22 cellular contexts compared by ENCODE assay signal in the genomic region with DNA sequence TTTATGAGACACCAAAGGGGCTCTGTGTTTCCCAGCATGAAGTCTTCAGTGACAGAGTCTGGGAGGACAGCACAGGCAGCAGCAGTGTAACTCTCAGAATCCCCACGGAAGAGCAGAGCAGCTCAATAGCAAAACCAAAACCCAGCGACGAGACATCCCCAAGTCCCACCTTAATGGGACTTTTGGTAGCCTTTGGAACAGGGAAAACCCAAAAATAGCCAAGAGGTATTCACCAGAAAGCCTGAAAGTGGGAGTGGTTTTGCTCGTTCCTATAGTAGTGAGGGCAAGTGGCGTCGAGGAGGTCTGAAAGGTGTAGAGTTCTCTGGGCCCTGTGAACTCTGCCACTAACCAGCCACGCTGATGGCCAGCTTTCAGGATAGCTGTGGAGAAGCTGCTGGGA.
DNase-seq lines count a peak whose midpoint lies in the region; ATAC-seq and TF ChIP-seq lines count a peak whose summit lies in the region.
"Had no signal": no experiment of that assay in that cellular context is flagged by ENCODE, and none has a peak within 500 bp of the region (broad histone marks: within the 10 kb centered on the region; RNA-seq: fewer than 3 reads in every experiment).

No MANE protein-coding gene starts in this region.

- no peak for TF ChIP-seq EP300 in tibial nerve (IDR thresholded peaks at IDR 0.05)

- CTCF ChIA-PET in WTC11 (lab: Charles Lee) = interaction anchor here (0.5 kb wide), 1 partner anchor 155 kb away, joined by 3 read pairs; no protein-coding TSS in a partner anchor

- WGBS in tibial nerve, 2 donors = 91 to 93% methylated on average over 7 of the region's 7 CpGs

- H3K4me3 ChIP-seq in cardiac muscle cell (no peak overlapping the region), iPS-20b (ENCODE audit: low read length) (no peak overlapping the region), tibial nerve (no peak overlapping the region)
- H3K4me3 ChIP-seq: breast epithelium, K562, ovary had no signal

- no peaks in the 10 kb centered on the region for H3K9me3 ChIP-seq in cardiac muscle cell (ENCODE audit: low read depth)
- no peaks in the 10 kb centered on the region for H3K9me3 ChIP-seq in iPS-20b (ENCODE audit: insufficient read depth, low read depth, low read length)
- H3K9me3 ChIP-seq in tibial nerve = no peaks in the 10 kb centered on the region
- H3K9me3 ChIP-seq: breast epithelium, ovary had no signal

- no peak overlapping the region for H3K9ac ChIP-seq in iPS-20b (ENCODE audit: low read depth, low read length)

- no peak for DNase-seq in cardiac muscle cell (ENCODE audit: low read depth in 1 of 2, low spot score in 1 of 2)
- no peak for DNase-seq in left ventricle myocardium superior
- no peak for DNase-seq in WTC11 (ENCODE audit: low spot score)
- no peak for DNase-seq in stimulated activated naive B cell treated with anti-CD40 and anti-IgM and Interleukin-4, amounts not matched to agents 10 μg/mL and 1 μg/mL and 100 μg/mL, for 72 hours
- DNase-seq in SIG-M5 treated with dmso at 0.1 percent for 504 hours (lab: John Stamatoyannopoulos, UW; ENCODE audit: unreplicated experiment) = no peak
- DNase-seq in tibial nerve (ENCODE audit: low spot score in 2 of 2) = no peak
- DNase-seq: activated naive CD8-positive, alpha-beta T cell treated with anti-CD3 and anti-CD28 coated beads, Interleukin-2, amount 10 ng/mL, durations not matched to agents 7 days and 5 days; activated T-cell treated with anti-CD3 and anti-CD28 coated beads for 4 hours; effector CD4-positive, alpha-beta T cell; NCI-H2081 treated with DMSO at 0.1 percent for 48 hours; NCI-H524; ovary; SIG-M5; stimulated activated CD4-positive, alpha-beta T cell treated with anti-CD3 and anti-CD28 coated beads, Interleukin-2, amount 100 ng/mL, for 24 hours; T-helper 9 cell had no signal

- H3K27ac ChIP-seq in cardiac muscle cell (peak overlapping the region; percentile 3), iPS-20b (ENCODE audit: low read length) (peak overlapping the region; percentile 58), tibial nerve (no peak overlapping the region)
- H3K27ac ChIP-seq: breast epithelium, ovary had no signal

- no peak for TF ChIP-seq POLR2A in tibial nerve (IDR thresholded peaks at IDR 0.05)

- no peaks in the 10 kb centered on the region for H3K27me3 Mint-ChIP-seq in WTC11 (ENCODE audit: low read depth)
- H3K27me3 Mint-ChIP-seq in stimulated activated naive B cell treated with anti-CD40 and anti-IgM and Interleukin-4, amounts not matched to agents 10 μg/mL and 1 μg/mL and 100 μg/mL, for 72 hours = no peaks in the 10 kb centered on the region
- H3K27me3 Mint-ChIP-seq: activated naive CD8-positive, alpha-beta T cell treated with anti-CD3 and anti-CD28 coated beads, Interleukin-2, amount 10 ng/mL, durations not matched to agents 7 days and 5 days had no signal

- TF ChIP-seq CTCF in cardiac muscle cell (IDR thresholded peaks at IDR 0.05; ENCODE audit: low read depth, low read length) (no peak), WTC11 (IDR thresholded peaks at IDR 0.05) (no peak), tibial nerve (IDR thresholded peaks at IDR 0.05) (no peak)

- POLR2A ChIA-PET in WTC11 (lab: Charles Lee) = no interaction called here

- H3K27me3 ChIP-seq in cardiac muscle cell (no peaks in the 10 kb centered on the region), iPS-20b (ENCODE audit: insufficient read depth, low read length) (no peaks in the 10 kb centered on the region), tibial nerve (no peaks in the 10 kb centered on the region)
- H3K27me3 ChIP-seq: breast epithelium, ovary had no signal

- H3K27ac Mint-ChIP-seq in WTC11 = peak overlapping the region; percentile 75; the same call in 1 of the 2 replicates
- peak overlapping the region; percentile 88 for H3K27ac Mint-ChIP-seq in stimulated activated naive B cell treated with anti-CD40 and anti-IgM and Interleukin-4, amounts not matched to agents 10 μg/mL and 1 μg/mL and 100 μg/mL, for 72 hours
- H3K27ac Mint-ChIP-seq: activated naive CD8-positive, alpha-beta T cell treated with anti-CD3 and anti-CD28 coated beads, Interleukin-2, amount 10 ng/mL, durations not matched to agents 7 days and 5 days had no signal

- H3K4me1 Mint-ChIP-seq in WTC11 = peaks cover 36% of the 10 kb centered on the region
- H3K4me1 Mint-ChIP-seq in stimulated activated naive B cell treated with anti-CD40 and anti-IgM and Interleukin-4, amounts not matched to agents 10 μg/mL and 1 μg/mL and 100 μg/mL, for 72 hours = peaks cover 37 to 56% of the 10 kb centered on the region in 2 donors

- no peak overlapping the region for H3K4me3 Mint-ChIP-seq in WTC11
- peak overlapping the region in 1 of 2 donors; percentile 10 for H3K4me3 Mint-ChIP-seq in stimulated activated naive B cell treated with anti-CD40 and anti-IgM and Interleukin-4, amounts not matched to agents 10 μg/mL and 1 μg/mL and 100 μg/mL, for 72 hours
- H3K4me3 Mint-ChIP-seq: activated naive CD8-positive, alpha-beta T cell treated with anti-CD3 and anti-CD28 coated beads, Interleukin-2, amount 10 ng/mL, durations not matched to agents 7 days and 5 days had no signal

- H3K9me3 Mint-ChIP-seq in WTC11 = peaks cover 3% of the 10 kb centered on the region; the same call in 1 of the 2 replicates
- peaks cover 3 to 4% of the 10 kb centered on the region in 2 donors for H3K9me3 Mint-ChIP-seq in stimulated activated naive B cell treated with anti-CD40 and anti-IgM and Interleukin-4, amounts not matched to agents 10 μg/mL and 1 μg/mL and 100 μg/mL, for 72 hours
- H3K9me3 Mint-ChIP-seq: activated naive CD8-positive, alpha-beta T cell treated with anti-CD3 and anti-CD28 coated beads, Interleukin-2, amount 10 ng/mL, durations not matched to agents 7 days and 5 days had no signal

- intact Hi-C loops in left ventricle myocardium superior (cut with micrococcal nuclease) = no loop called here

- no peaks in the 10 kb centered on the region for H3K36me3 ChIP-seq in cardiac muscle cell
- H3K36me3 ChIP-seq in iPS-20b (ENCODE audit: insufficient read depth, low read depth, low read length) = no peaks in the 10 kb centered on the region
- no peaks in the 10 kb centered on the region for H3K36me3 ChIP-seq in tibial nerve
- H3K36me3 ChIP-seq: breast epithelium, ovary had no signal

- ATAC-seq in left ventricle myocardium superior (no peak), WTC11 (no peak), HG03520 (IDR thresholded peaks at IDR 0.05; ENCODE audit: unreplicated experiment) (no peak)
- no peak for ATAC-seq in stimulated activated naive B cell treated with anti-CD40 and anti-IgM and Interleukin-4, amounts not matched to agents 10 μg/mL and 1 μg/mL and 100 μg/mL, for 72 hours (replicated peaks)
- ATAC-seq: HCT116, K562, left lobe of liver, sciatic nerve had no signal

- peaks cover 4% of the 10 kb centered on the region; the same call in 1 of the 2 replicates for H3K36me3 Mint-ChIP-seq in WTC11
- peaks cover 29 to 33% of the 10 kb centered on the region in 2 donors for H3K36me3 Mint-ChIP-seq in stimulated activated naive B cell treated with anti-CD40 and anti-IgM and Interleukin-4, amounts not matched to agents 10 μg/mL and 1 μg/mL and 100 μg/mL, for 72 hours

- peaks cover 52% of the 10 kb centered on the region for H3K4me1 ChIP-seq in cardiac muscle cell (ENCODE audit: low read depth)
- H3K4me1 ChIP-seq in iPS-20b (ENCODE audit: insufficient read depth, low read length) = peaks cover 37% of the 10 kb centered on the region
- H3K4me1 ChIP-seq in tibial nerve = peaks cover 0 to 39% (median 22%) of the 10 kb centered on the region in 4 donors

TF ChIP-seq in WTC11, 78 proteins besides CTCF, POLR2A, EP300 and RAD21 (continues in another document):
- TF ChIP-seq GABPB1 (CRISPR knock-in tag; IDR thresholded peaks at IDR 0.05) (no peak), ZNF281 (CRISPR knock-in tag; IDR thresholded peaks at IDR 0.05) (no peak), ZNF416 (CRISPR knock-in tag; IDR thresholded peaks at IDR 0.05) (no peak), ZNF121 (CRISPR knock-in tag; IDR thresholded peaks at IDR 0.05) (no peak), FOXP1 (CRISPR knock-in tag; IDR thresholded peaks at IDR 0.05; ENCODE audit: borderline replicate concordance) (no peak)

Comparison
In these comparisons a context has a peak if more than half of its experiments do, and no peak if none do; other contexts are left out.
1. H3K27ac ChIP-seq: peak in cardiac muscle cell (single experiment) and iPS-20b (single experiment); none in tibial nerve (0 of 4).